16 cellular contexts compared by ENCODE assay signal in the genomic region with DNA sequence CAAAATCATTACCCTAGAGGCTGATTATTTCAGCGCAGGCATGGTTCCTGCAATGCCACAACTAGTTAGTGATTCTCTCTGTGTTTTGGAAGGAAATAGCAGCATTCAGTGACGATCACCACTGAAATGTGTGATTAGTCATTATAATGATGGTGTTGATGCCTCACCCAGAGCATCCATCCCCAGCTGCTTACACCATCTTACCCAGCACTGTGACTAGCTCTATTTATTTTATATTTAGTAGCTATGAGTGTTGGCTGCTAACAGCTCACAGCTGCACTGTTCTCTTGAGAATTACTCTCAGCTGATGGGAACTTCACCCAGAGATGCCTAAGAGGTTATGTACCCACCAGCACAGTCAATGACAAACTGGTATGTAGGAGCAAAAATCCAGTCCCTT.
DNase-seq lines count a peak whose midpoint lies in the region; ATAC-seq and TF ChIP-seq lines count a peak whose summit lies in the region.
"Had no signal": no experiment of that assay in that cellular context is flagged by ENCODE, and none has a peak within 500 bp of the region (broad histone marks: within the 10 kb centered on the region; RNA-seq: fewer than 3 reads in every experiment).

No MANE protein-coding gene starts in this region.

- H2AFZ ChIP-seq in GM23248, result no peak overlapping the region

- H3K4me1 ChIP-seq in GM23248 (ENCODE audit: insufficient read depth), result no peaks in the 10 kb centered on the region
- H3K4me1 ChIP-seq in psoas muscle, result no peaks in the 10 kb centered on the region

- H3K9me2 ChIP-seq in GM23248 (ENCODE audit: insufficient read depth), result no peaks in the 10 kb centered on the region

- intact Hi-C loops in psoas muscle (cut with DNase I), result no loop called here

- no peaks in the 10 kb centered on the region for H3F3A ChIP-seq in GM23248 (ENCODE audit: insufficient read depth)

- H3K27me3 ChIP-seq in GM23248 (replicated peaks; ENCODE audit: insufficient read depth), result no peaks in the 10 kb centered on the region
- H3K27me3 ChIP-seq in psoas muscle (ENCODE audit: insufficient read depth in 3 of 3, low read length in 2 of 3), result no peaks in the 10 kb centered on the region

- no peak for TF ChIP-seq CTCF in epithelial cell of esophagus (IDR thresholded peaks at IDR 0.05; ENCODE audit: insufficient read depth, low read depth, low read length, missing control alignments)
- TF ChIP-seq CTCF in psoas muscle (IDR thresholded peaks at IDR 0.05), result no peak
- no peak for TF ChIP-seq CTCF in endothelial cell (IDR thresholded peaks at IDR 0.05; ENCODE audit: unreplicated experiment)

- peak; percentile 19 for DNase-seq in A172 (ENCODE audit: low spot score)
- DNase-seq in GM23248, result peak; percentile 6
- peak; percentile 1 for DNase-seq in epithelial cell of esophagus (ENCODE audit: low read depth)
- DNase-seq in psoas muscle, result no peak
- no peak for DNase-seq in iPS-NIHi11 (ENCODE audit: low spot score)
- no peak for DNase-seq in endothelial cell (ENCODE audit: low spot score)
- no peak for DNase-seq in OCI-M1 (lab: John Stamatoyannopoulos, UW)
- DNase-seq in DMS79 (lab: John Stamatoyannopoulos, UW), result no peak
- DNase-seq: H7, KBM-7, NCI-H1105, NCI-H146, NCI-H2029 treated with DMSO at 0.1 percent for 48 hours, NCI-H345, SHP77 treated with DMSO at 0.1 percent for 48 hours had no signal

- no peaks in the 10 kb centered on the region for H3K9me3 Mint-ChIP-seq in endothelial cell (ENCODE audit: unreplicated experiment)

- no peak overlapping the region for H3K4me2 ChIP-seq in GM23248 (ENCODE audit: unreplicated experiment)

- H3K4me3 ChIP-seq in GM23248 (no peak overlapping the region), epithelial cell of esophagus (ENCODE audit: low read length) (no peak overlapping the region), psoas muscle (no peak overlapping the region)
- H3K4me3 ChIP-seq: SK-N-MC had no signal

- H3K9ac ChIP-seq in GM23248, result no peak overlapping the region

- H3K9me3 ChIP-seq in GM23248 (ENCODE audit: low read depth) (no peaks in the 10 kb centered on the region), psoas muscle (peaks cover 6% of the 10 kb centered on the region)

- H3K4me3 Mint-ChIP-seq in endothelial cell (ENCODE audit: unreplicated experiment), result no peak overlapping the region

- H3K36me3 ChIP-seq in GM23248 (ENCODE audit: low read depth) (no peaks in the 10 kb centered on the region), psoas muscle (ENCODE audit: insufficient read depth in 1 of 2, low read depth in 1 of 2) (no peaks in the 10 kb centered on the region)

- H3K27ac ChIP-seq in GM23248 (no peak overlapping the region), psoas muscle (peak overlapping the region; percentile 44)
- H3K27ac ChIP-seq: SK-N-MC had no signal

- 51 to 56% methylated on average over 2 of the region's 2 CpGs for WGBS in GM23248 (ENCODE audit: low coverage in 1 of 2, low lambda C conversion rate in 2 of 2, missing lambda C conversion rate in 2 of 2), 2 experiments
- 20 to 46% (median 40%) methylated on average over 2 of the region's 2 CpGs for WGBS in psoas muscle, 3 donors

- H3K36me3 Mint-ChIP-seq in endothelial cell (ENCODE audit: low read depth, unreplicated experiment), result no peaks in the 10 kb centered on the region

- no peaks in the 10 kb centered on the region for H4K20me1 ChIP-seq in GM23248 (ENCODE audit: insufficient read depth)

- no peaks in the 10 kb centered on the region for H3K79me2 ChIP-seq in GM23248 (ENCODE audit: insufficient read depth)

- H3K27me3 Mint-ChIP-seq in endothelial cell (ENCODE audit: unreplicated experiment), result no peaks in the 10 kb centered on the region

- ATAC-seq in psoas muscle, result peak; percentile 27 to 91 (median 82)

- peaks cover 6% of the 10 kb centered on the region for H3K4me1 Mint-ChIP-seq in endothelial cell (ENCODE audit: unreplicated experiment)

- H3K27ac Mint-ChIP-seq in endothelial cell (ENCODE audit: unreplicated experiment), result no peak overlapping the region

- in situ Hi-C loops in GM23248 (cut with MboI), result no loop called here

Comparison
In these comparisons a context has a peak if more than half of its experiments do, and no peak if none do; other contexts are left out.
1. DNase-seq: peak in A172 (single experiment), GM23248 (single experiment) and epithelial cell of esophagus (single experiment); none in psoas muscle (0 of 2), iPS-NIHi11 (single experiment), endothelial cell (single experiment), OCI-M1 (single experiment) and DMS79 (single experiment).